ENCODE assay signal across 8 cellular contexts in genomic region chr17:19062009-19062717, GRCh38. TPM values are rescaled to one million over a fixed set of nuclear protein-coding genes. Genes with fewer than 3 reads are reported as not detected.
DNase-seq lines count a peak whose midpoint lies in the region; ATAC-seq and TF ChIP-seq lines count a peak whose summit lies in the region.
"Not testable (repeated sequence)": the region's sequence is repeated elsewhere in the genome, so short reads cannot be mapped to it uniquely, and the experiment has no call there.

No MANE protein-coding gene starts in this region.

- not testable (repeated sequence) for H3K36me3 ChIP-seq in Peyer's patch; effector memory CD4-positive, alpha-beta T cell (ENCODE audit: control insufficient read depth, insufficient read depth, low read length)

- H3K4me3 ChIP-seq in Peyer's patch; effector memory CD4-positive, alpha-beta T cell (ENCODE audit: insufficient read depth, low read depth, low read length, poor library complexity, severe bottlenecking): not testable (repeated sequence)

- H3K9me3 Mint-ChIP-seq in activated T-cell treated with anti-CD3 and anti-CD28 coated beads, Interleukin-2, amount 50 U/mL, for 4 hours; memory B cell; stimulated activated naive CD8-positive, alpha-beta T cell treated with anti-CD3 and anti-CD28 coated beads, Interleukin-15, amount 100 ng/mL, for 72 hours: not testable (repeated sequence)

- not testable (repeated sequence) for H3K4me1 Mint-ChIP-seq in activated T-cell treated with anti-CD3 and anti-CD28 coated beads, Interleukin-2, amount 50 U/mL, for 4 hours (ENCODE audit: low read depth); memory B cell; stimulated activated naive CD8-positive, alpha-beta T cell treated with anti-CD3 and anti-CD28 coated beads, Interleukin-15, amount 100 ng/mL, for 72 hours

- H3K27ac Mint-ChIP-seq in memory B cell; stimulated activated naive CD8-positive, alpha-beta T cell treated with anti-CD3 and anti-CD28 coated beads, Interleukin-15, amount 100 ng/mL, for 72 hours: not testable (repeated sequence)

- DNase-seq in Peyer's patch (peak in 2 of 3 donors; percentile 80 to 83), memory B cell (ENCODE audit: low spot score in 2 of 2) (peak; percentile 72 to 94)
- peak; percentile 74 for DNase-seq in activated T-cell treated with anti-CD3 and anti-CD28 coated beads, Interleukin-2, amount 50 U/mL, for 4 hours
- peak; percentile 25 to 67 (median 47) for DNase-seq in effector memory CD4-positive, alpha-beta T cell
- peak; percentile 69 to 95 for DNase-seq in stimulated activated naive CD8-positive, alpha-beta T cell treated with anti-CD3 and anti-CD28 coated beads, Interleukin-15, amount 100 ng/mL, for 72 hours

- H3K27ac ChIP-seq in Peyer's patch = peak overlapping the region in 1 of 4 donors; percentile 63
- not testable (repeated sequence) for H3K27ac ChIP-seq in effector memory CD4-positive, alpha-beta T cell (ENCODE audit: insufficient read depth, low read length, poor library complexity, severe bottlenecking)

- not testable (repeated sequence) for H3K27me3 Mint-ChIP-seq in activated T-cell treated with anti-CD3 and anti-CD28 coated beads, Interleukin-2, amount 50 U/mL, for 4 hours (ENCODE audit: low read depth); memory B cell; stimulated activated naive CD8-positive, alpha-beta T cell treated with anti-CD3 and anti-CD28 coated beads, Interleukin-15, amount 100 ng/mL, for 72 hours

- H3K9me3 ChIP-seq in Peyer's patch; effector memory CD4-positive, alpha-beta T cell (ENCODE audit: control insufficient read depth, low read length): not testable (repeated sequence)

- TF ChIP-seq POLR2A in Peyer's patch (IDR thresholded peaks at IDR 0.05) = not testable (repeated sequence)

- TF ChIP-seq CTCF in Peyer's patch (IDR thresholded peaks at IDR 0.05) = not testable (repeated sequence)

- H3K36me3 Mint-ChIP-seq in activated T-cell treated with anti-CD3 and anti-CD28 coated beads, Interleukin-2, amount 50 U/mL, for 4 hours (ENCODE audit: insufficient read depth); memory B cell: not testable (repeated sequence)

- not testable (repeated sequence) for H3K4me1 ChIP-seq in Peyer's patch; effector memory CD4-positive, alpha-beta T cell (ENCODE audit: control insufficient read depth, insufficient read depth, low read length, poor library complexity, severe bottlenecking)

- not testable (repeated sequence) for H3K4me3 Mint-ChIP-seq in activated T-cell treated with anti-CD3 and anti-CD28 coated beads, Interleukin-2, amount 50 U/mL, for 4 hours; memory B cell; stimulated activated naive CD8-positive, alpha-beta T cell treated with anti-CD3 and anti-CD28 coated beads, Interleukin-15, amount 100 ng/mL, for 72 hours

- ATAC-seq in GM18502 (IDR thresholded peaks at IDR 0.05; ENCODE audit: poor library complexity, unreplicated experiment) (peak; percentile 94), GM21381 (IDR thresholded peaks at IDR 0.05; ENCODE audit: unreplicated experiment) (peak; percentile 64), HG02885 (IDR thresholded peaks at IDR 0.05; ENCODE audit: poor library complexity, unreplicated experiment) (peak; percentile 56), memory B cell (ENCODE audit: low read depth) (peak; percentile 58)
- peak in 1 of 2 donors; percentile 58 for ATAC-seq in activated T-cell treated with anti-CD3 and anti-CD28 coated beads, Interleukin-2, amount 50 U/mL, for 4 hours
- ATAC-seq in stimulated activated naive CD8-positive, alpha-beta T cell treated with anti-CD3 and anti-CD28 coated beads, Interleukin-15, amount 100 ng/mL, for 72 hours = peak; percentile 89

- not testable (repeated sequence) for H3K27me3 ChIP-seq in Peyer's patch; effector memory CD4-positive, alpha-beta T cell (replicated peaks; ENCODE audit: control insufficient read depth, insufficient read depth, low read length, poor library complexity, severe bottlenecking)

RNA-seq across cellular contexts. Expression of gene GRAP, which starts 15.4 kb away (rescaled TPM):
- 10 to 100 TPM in 1 of 4 donors, 1 to 10 TPM in 3; 3.0 to 85.0 (median 3.2) TPM for total RNA-seq in Peyer's patch
- 1 to 10 TPM; 5.7 to 6.8 (median 6.0) TPM for total RNA-seq in activated T-cell treated with anti-CD3 and anti-CD28 coated beads, Interleukin-2, amount 50 U/mL, for 4 hours

RNA-seq across cellular contexts. Expression of gene FAM83G, which starts 57.6 kb away (rescaled TPM):
- 10 to 100 TPM in 3 of 4 donors, 1 to 10 TPM in 1; 9.9 to 48.4 (median 37.4) TPM for total RNA-seq in Peyer's patch
- total RNA-seq in activated T-cell treated with anti-CD3 and anti-CD28 coated beads, Interleukin-2, amount 50 U/mL, for 4 hours = 10 to 100 TPM; 27.0 to 31.9 (median 31.9) TPM
